ENCODE assay signal across 17 cellular contexts in the genomic region with DNA sequence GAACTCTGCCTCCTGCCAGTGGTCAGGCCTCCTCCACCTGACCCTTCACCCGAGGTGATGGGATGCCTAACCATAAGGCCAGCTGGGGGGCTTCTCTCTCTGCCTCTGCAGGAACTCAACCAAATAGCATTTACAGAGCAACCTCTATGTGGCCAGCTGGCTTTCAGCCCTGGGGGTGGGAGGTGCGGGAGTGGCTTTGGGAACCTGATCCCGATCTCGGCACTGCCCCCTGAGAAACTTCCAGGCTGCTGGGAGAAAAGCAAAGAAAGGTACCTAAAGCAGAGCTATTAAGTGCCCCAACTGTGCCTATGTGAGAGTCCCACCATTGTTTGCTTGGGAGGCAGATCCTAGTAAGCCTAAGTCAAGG. TPM values are rescaled to one million over a fixed set of nuclear protein-coding genes. Genes with fewer than 3 reads are reported as not detected.
DNase-seq lines count a peak whose midpoint lies in the region; ATAC-seq and TF ChIP-seq lines count a peak whose summit lies in the region.
"Had no signal": no experiment of that assay in that cellular context is flagged by ENCODE, and none has a peak within 500 bp of the region (broad histone marks: within the 10 kb centered on the region; RNA-seq: fewer than 3 reads in every experiment).

No MANE protein-coding gene starts in this region.

- H3K36me3 Mint-ChIP-seq in CD8-positive, alpha-beta memory T cell = peaks cover 0 to 21% (median 7%) of the 10 kb centered on the region in 3 donors

- peaks cover 11 to 21% (median 13%) of the 10 kb centered on the region in 3 donors for H3K4me1 Mint-ChIP-seq in CD8-positive, alpha-beta memory T cell

- peaks cover 2 to 3% of the 10 kb centered on the region in 2 donors for H3K27me3 Mint-ChIP-seq in CD8-positive, alpha-beta memory T cell

- H3K4me1 ChIP-seq in left lung = peaks cover 4 to 21% of the 10 kb centered on the region in 2 donors
- peaks cover 9% of the 10 kb centered on the region for H3K4me1 ChIP-seq in CD8-positive, alpha-beta memory T cell (ENCODE audit: insufficient read depth, low read length)

- H3K9me3 ChIP-seq in left lung = no peaks in the 10 kb centered on the region
- no peaks in the 10 kb centered on the region for H3K9me3 ChIP-seq in CD8-positive, alpha-beta memory T cell (ENCODE audit: low read length)
- H3K9me3 ChIP-seq: tibial artery had no signal

- peaks cover 0 to 21% of the 10 kb centered on the region in 2 donors for H3K36me3 ChIP-seq in left lung
- H3K36me3 ChIP-seq in CD8-positive, alpha-beta memory T cell (ENCODE audit: insufficient read depth, low read length) = peaks cover 18% of the 10 kb centered on the region

- no peaks in the 10 kb centered on the region for H3K9me3 Mint-ChIP-seq in CD8-positive, alpha-beta memory T cell
- H3K9me3 Mint-ChIP-seq: CD8-positive, alpha-beta T cell had no signal

- H3K27me3 ChIP-seq in left lung = peaks cover 0 to 12% of the 10 kb centered on the region in 2 donors
- H3K27me3 ChIP-seq in CD8-positive, alpha-beta memory T cell (ENCODE audit: insufficient read depth, low read length, poor library complexity, severe bottlenecking) = no peaks in the 10 kb centered on the region

- H3K4me3 Mint-ChIP-seq in CD8-positive, alpha-beta memory T cell = no peak overlapping the region
- H3K4me3 Mint-ChIP-seq: CD8-positive, alpha-beta T cell had no signal

- H3K4me3 ChIP-seq in left lung = no peak overlapping the region
- no peak overlapping the region for H3K4me3 ChIP-seq in CD8-positive, alpha-beta memory T cell (ENCODE audit: low read length)
- H3K4me3 ChIP-seq: tibial artery had no signal

- no peak overlapping the region for H3K27ac Mint-ChIP-seq in CD8-positive, alpha-beta memory T cell
- H3K27ac Mint-ChIP-seq: CD8-positive, alpha-beta T cell had no signal

- peak overlapping the region; percentile 26 to 67 for H3K27ac ChIP-seq in left lung
- H3K27ac ChIP-seq in temporal lobe (ENCODE audit: low read depth, low read length) = peak overlapping the region; percentile 36
- no peak overlapping the region for H3K27ac ChIP-seq in CD8-positive, alpha-beta memory T cell (ENCODE audit: low read depth, low read length)
- H3K27ac ChIP-seq: 22Rv1, tibial artery had no signal

- intact Hi-C loops in left lung (cut with DNase I) = no loop called here

- POLR2A ChIA-PET in CD8-positive, alpha-beta memory T cell (lab: Charles Lee) = no interaction called here

- no peak for TF ChIP-seq CTCF in left lung (IDR thresholded peaks at IDR 0.05)

- peak; percentile 47 for DNase-seq in activated CD8-positive, alpha-beta memory T cell treated with anti-CD3 and anti-CD28 coated beads for 24 hours
- no peak for DNase-seq in activated CD8-positive, alpha-beta memory T cell treated with anti-CD3 and anti-CD28 coated beads, Interleukin-2, amount 50 U/mL, for 4 hours
- DNase-seq in ecto neural progenitor cell (ENCODE audit: low spot score) (peak; percentile 73), left lung (no peak), DMS153 treated with DMSO at 0.1 percent for 48 hours (lab: John Stamatoyannopoulos, UW; ENCODE audit: unreplicated experiment) (no peak)
- no peak for DNase-seq in CD8-positive, alpha-beta memory T cell
- DNase-seq: activated T-cell treated with anti-CD3 and anti-CD28 coated beads, Interleukin-2, amount 50 U/mL, for 1 hour; CD8-positive, alpha-beta T cell; NCI-H2081; NCI-H82; RPMI8226; T-helper 2 cell had no signal

- ATAC-seq in left lung (no peak), HG02870 (IDR thresholded peaks at IDR 0.05; ENCODE audit: unreplicated experiment) (no peak)
- ATAC-seq: CD8-positive, alpha-beta T cell had no signal

- CTCF ChIA-PET in CD8-positive, alpha-beta memory T cell (lab: Charles Lee) = interaction anchor here (0.8 to 10.7 kb wide), 4 partner anchors 42 to 81 kb away, joined by 3 to 177 read pairs (median 3); partner anchors contain the start of gene THBS3

RNA-seq across cellular contexts. Expression of gene KRTCAP2, which starts 7.1 kb away (rescaled TPM):
- total RNA-seq in left lung = 100 to 1,000 TPM; 176 to 184 TPM
- 21.4 TPM for total RNA-seq in temporal lobe
- total RNA-seq in CD8-positive, alpha-beta memory T cell = 100 to 1,000 TPM; 181 to 207 TPM
- polyA plus RNA-seq in CD8-positive, alpha-beta memory T cell = 576 TPM

RNA-seq across cellular contexts. Expression of gene TRIM46, which starts 7.7 kb away (rescaled TPM):
- under 1 TPM; 0.45 to 0.73 TPM for total RNA-seq in left lung
- 18.9 TPM for total RNA-seq in temporal lobe
- total RNA-seq in CD8-positive, alpha-beta memory T cell = 1 to 10 TPM; 6.4 to 7.3 TPM
- polyA plus RNA-seq in CD8-positive, alpha-beta memory T cell = 0.99 TPM
- total RNA-seq: HT-29 had no signal

RNA-seq across cellular contexts. Expression of gene DPM3, which starts 25.7 kb away (rescaled TPM):
- total RNA-seq in left lung = 10 to 100 TPM; 63.1 to 91.0 TPM
- 14.3 TPM for total RNA-seq in temporal lobe
- total RNA-seq in CD8-positive, alpha-beta memory T cell = 10 to 100 TPM; 38.9 to 40.9 TPM
- 120 TPM for polyA plus RNA-seq in CD8-positive, alpha-beta memory T cell

RNA-seq across cellular contexts. Expression of gene SLC50A1, which starts 30.3 kb away (rescaled TPM):
- total RNA-seq in left lung = 10 to 100 TPM; 46.6 to 64.6 TPM
- 5.2 TPM for total RNA-seq in temporal lobe
- 10 to 100 TPM; 43.4 to 47.2 TPM for total RNA-seq in CD8-positive, alpha-beta memory T cell
- 49.5 TPM for polyA plus RNA-seq in CD8-positive, alpha-beta memory T cell

RNA-seq across cellular contexts. Expression of gene EFNA1, which starts 38.3 kb away (rescaled TPM):
- total RNA-seq in left lung (100 to 1,000 TPM in 1 of 2 donors, 10 to 100 TPM in 1; 63.7 to 148 TPM), temporal lobe (2.7 TPM)
- under 1 TPM; 0.16 to 0.31 TPM for total RNA-seq in CD8-positive, alpha-beta memory T cell
- polyA plus RNA-seq in CD8-positive, alpha-beta memory T cell = 1.3 TPM

Comparison
In these comparisons a context has a peak if more than half of its experiments do, and no peak if none do; other contexts are left out.
1. DNase-seq: peak in activated CD8-positive, alpha-beta memory T cell treated with anti-CD3 and anti-CD28 coated beads for 24 hours (single experiment) and ecto neural progenitor cell (single experiment); none in activated CD8-positive, alpha-beta memory T cell treated with anti-CD3 and anti-CD28 coated beads, Interleukin-2, amount 50 U/mL, for 4 hours (single experiment), left lung (0 of 2), CD8-positive, alpha-beta memory T cell (0 of 5) and DMS153 treated with DMSO at 0.1 percent for 48 hours (single experiment).
2. RNA of gene TRIM46, which starts 7.7 kb away (total RNA-seq): 18.9 TPM in temporal lobe (single experiment) and 6.4 to 7.3 TPM in CD8-positive, alpha-beta memory T cell; 0.45 to 0.73 TPM in left lung; every median in the first group is over 4 times any median in the second.